ENCODE assay signal across 1 cellular context in the genomic region with DNA sequence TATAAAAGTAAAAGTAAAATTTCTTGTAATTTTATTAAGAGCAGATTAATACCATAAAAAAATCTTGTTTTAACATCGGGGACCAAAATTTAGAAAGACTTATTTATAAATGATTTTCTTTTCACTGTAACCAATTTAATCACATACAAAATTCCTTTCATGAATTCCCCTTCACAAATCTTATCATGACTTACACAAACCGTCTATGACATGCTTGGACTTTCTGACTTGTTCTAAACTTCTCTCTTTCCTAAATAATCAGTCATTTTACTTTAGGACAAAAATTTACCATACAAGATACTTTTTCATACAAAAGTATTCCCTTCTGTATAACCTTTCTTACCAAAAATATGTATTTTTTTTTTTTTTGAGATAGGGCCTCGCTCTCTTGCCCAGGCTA.
TF ChIP-seq lines count a peak whose summit lies in the region.

No MANE protein-coding gene starts in this region.

TF ChIP-seq in GM12878, 131 proteins besides CTCF, POLR2A, EP300 and RAD21 (continued from another document):
- TF ChIP-seq, protein P1, sequence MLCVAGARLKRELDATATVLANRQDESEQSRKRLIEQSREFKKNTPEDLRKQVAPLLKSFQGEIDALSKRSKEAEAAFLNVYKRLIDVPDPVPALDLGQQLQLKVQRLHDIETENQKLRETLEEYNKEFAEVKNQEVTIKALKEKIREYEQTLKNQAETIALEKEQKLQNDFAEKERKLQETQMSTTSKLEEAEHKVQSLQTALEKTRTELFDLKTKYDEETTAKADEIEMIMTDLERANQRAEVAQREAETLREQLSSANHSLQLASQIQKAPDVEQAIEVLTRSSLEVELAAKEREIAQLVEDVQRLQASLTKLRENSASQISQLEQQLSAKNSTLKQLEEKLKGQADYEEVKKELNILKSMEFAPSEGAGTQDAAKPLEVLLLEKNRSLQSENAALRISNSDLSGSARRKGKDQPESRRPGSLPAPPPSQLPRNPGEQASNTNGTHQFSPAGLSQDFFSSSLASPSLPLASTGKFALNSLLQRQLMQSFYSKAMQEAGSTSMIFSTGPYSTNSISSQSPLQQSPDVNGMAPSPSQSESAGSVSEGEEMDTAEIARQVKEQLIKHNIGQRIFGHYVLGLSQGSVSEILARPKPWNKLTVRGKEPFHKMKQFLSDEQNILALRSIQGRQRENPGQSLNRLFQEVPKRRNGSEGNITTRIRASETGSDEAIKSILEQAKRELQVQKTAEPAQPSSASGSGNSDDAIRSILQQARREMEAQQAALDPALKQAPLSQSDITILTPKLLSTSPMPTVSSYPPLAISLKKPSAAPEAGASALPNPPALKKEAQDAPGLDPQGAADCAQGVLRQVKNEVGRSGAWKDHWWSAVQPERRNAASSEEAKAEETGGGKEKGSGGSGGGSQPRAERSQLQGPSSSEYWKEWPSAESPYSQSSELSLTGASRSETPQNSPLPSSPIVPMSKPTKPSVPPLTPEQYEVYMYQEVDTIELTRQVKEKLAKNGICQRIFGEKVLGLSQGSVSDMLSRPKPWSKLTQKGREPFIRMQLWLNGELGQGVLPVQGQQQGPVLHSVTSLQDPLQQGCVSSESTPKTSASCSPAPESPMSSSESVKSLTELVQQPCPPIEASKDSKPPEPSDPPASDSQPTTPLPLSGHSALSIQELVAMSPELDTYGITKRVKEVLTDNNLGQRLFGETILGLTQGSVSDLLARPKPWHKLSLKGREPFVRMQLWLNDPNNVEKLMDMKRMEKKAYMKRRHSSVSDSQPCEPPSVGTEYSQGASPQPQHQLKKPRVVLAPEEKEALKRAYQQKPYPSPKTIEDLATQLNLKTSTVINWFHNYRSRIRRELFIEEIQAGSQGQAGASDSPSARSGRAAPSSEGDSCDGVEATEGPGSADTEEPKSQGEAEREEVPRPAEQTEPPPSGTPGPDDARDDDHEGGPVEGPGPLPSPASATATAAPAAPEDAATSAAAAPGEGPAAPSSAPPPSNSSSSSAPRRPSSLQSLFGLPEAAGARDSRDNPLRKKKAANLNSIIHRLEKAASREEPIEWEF (IDR thresholded peaks at IDR 0.05; ENCODE audit: insufficient replicate concordance, low read depth, low read length): no peak
- TF ChIP-seq CBX5 (IDR thresholded peaks at IDR 0.05; ENCODE audit: low read depth): peak; percentile 46; the same call in 1 of the 2 replicates
- no peak for TF ChIP-seq PKNOX1 (IDR thresholded peaks at IDR 0.05)
- TF ChIP-seq HDAC6 (IDR thresholded peaks at IDR 0.05; ENCODE audit: unreplicated experiment): no peak
- TF ChIP-seq BCL11A (IDR thresholded peaks at IDR 0.05; ENCODE audit: low read depth, low read length): no peak
- no peak for TF ChIP-seq ASH2L (IDR thresholded peaks at IDR 0.05; ENCODE audit: borderline replicate concordance, low read depth)
- no peak for TF ChIP-seq CHD2 (IDR thresholded peaks at IDR 0.05; ENCODE audit: borderline replicate concordance, low read depth, low read length)
